ENCODE assay signal across 8 cellular contexts in genomic region chr9:4362281-4362680, GRCh38.
"Had no signal": no experiment of that assay in that cellular context is flagged by ENCODE, and none has a peak within 500 bp of the region (broad histone marks: within the 10 kb centered on the region; RNA-seq: fewer than 3 reads in every experiment).

No MANE protein-coding gene starts in this region.

- H3K4me2 ChIP-seq: GM23338 had no signal

- H3K9me3 Mint-ChIP-seq: GM23338 had no signal

- ATAC-seq: GM23338, K562 had no signal

- H3K4me3 ChIP-seq: GM23338, K562 had no signal

- DNase-seq: H9, HCEC 1CT, IMR-90 had no signal

- FAIRE-seq: H1, H54, HTR-8/SVneo, K562 had no signal

- H3K27ac Mint-ChIP-seq: GM23338, H9 had no signal
